In genomic region chr10:11107953-11108352, GRCh38 we compare ENCODE assay signal across 31 cellular contexts.
"Had no signal": no experiment of that assay in that cellular context is flagged by ENCODE, and none has a peak within 500 bp of the region (broad histone marks: within the 10 kb centered on the region; RNA-seq: fewer than 3 reads in every experiment).

No MANE protein-coding gene starts in this region.

- H3K4me3 Mint-ChIP-seq: activated B cell treated with CpG ODN at 0.5 μM for 24 hours; activated CD4-positive, alpha-beta memory T cell treated with anti-CD3 and anti-CD28 coated beads, Interleukin-2, amount 10 ng/mL, durations not matched to agents 7 days and 5 days; activated naive CD4-positive, alpha-beta T cell treated with anti-CD3 and anti-CD28 coated beads, Interleukin-2, amount 10 ng/mL, durations not matched to agents 7 days and 5 days; activated naive CD8-positive, alpha-beta T cell treated with anti-CD3 and anti-CD28 coated beads for 36 hours; activated T-cell treated with anti-CD3 and anti-CD28 coated beads, Interleukin-2, amount 50 U/mL, for 72 hours had no signal

- H3K27me3 Mint-ChIP-seq: activated naive CD8-positive, alpha-beta T cell treated with anti-CD3 and anti-CD28 coated beads for 36 hours had no signal

- DNase-seq: activated B cell treated with CpG ODN at 0.5 μM for 24 hours; activated CD4-positive, alpha-beta memory T cell treated with anti-CD3 and anti-CD28 coated beads, Interleukin-2, amount 10 ng/mL, durations not matched to agents 7 days and 5 days; activated CD4-positive, alpha-beta T cell treated with anti-CD3 and anti-CD28 coated beads, Interleukin-2, amount 50 U/mL, for 1 hour; activated CD8-positive, alpha-beta memory T cell treated with anti-CD3 and anti-CD28 coated beads, Interleukin-2, amount 50 U/mL, for 4 hours; activated gamma-delta T cell treated with Interleukin-2 at 50 U/mL for 16 hours; activated naive CD4-positive, alpha-beta T cell treated with anti-CD3 and anti-CD28 coated beads, Interleukin-2, amount 10 ng/mL, durations not matched to agents 7 days and 5 days; activated naive CD8-positive, alpha-beta T cell treated with anti-CD3 and anti-CD28 coated beads for 36 hours; activated T-cell treated with anti-CD3 and anti-CD28 coated beads, Interleukin-2, amount 50 U/mL, for 72 hours; adrenal gland; anterior cingulate cortex; central memory CD4-positive, alpha-beta T cell; IMR-90; Kasumi-1; KBM-7; NCI-H1092; NCI-H1417; NCI-H1694 treated with DMSO at 0.1 percent for 48 hours; NCI-H2029 treated with DMSO at 0.1 percent for 48 hours; NCI-H345; NCI-H510A; NCI-H526 treated with DMSO at 0.1 percent for 48 hours; NK-92 treated with Interleukin-12 subunit alpha and Interleukin-12 subunit beta, amount 100 ng/mL, for 24 hours; OCI-M1; SHP77; T-helper 2 cell; T1000 had no signal

- H3K9me3 Mint-ChIP-seq: activated B cell treated with CpG ODN at 0.5 μM for 24 hours; activated CD4-positive, alpha-beta memory T cell treated with anti-CD3 and anti-CD28 coated beads, Interleukin-2, amount 10 ng/mL, durations not matched to agents 7 days and 5 days; activated naive CD8-positive, alpha-beta T cell treated with anti-CD3 and anti-CD28 coated beads for 36 hours had no signal

- H3K27ac ChIP-seq: adrenal gland, breast epithelium, RWPE1, SJSA1 had no signal

- H3K36me3 ChIP-seq: adrenal gland, breast epithelium, SJSA1 had no signal

- ATAC-seq: activated T-cell treated with anti-CD3 and anti-CD28 coated beads, Interleukin-2, amount 50 U/mL, for 72 hours; Panc1 had no signal

- H3K4me1 ChIP-seq: adrenal gland, breast epithelium, SJSA1 had no signal

- H3K9me3 ChIP-seq: adrenal gland, breast epithelium, SJSA1 had no signal

- H3K27ac Mint-ChIP-seq: activated B cell treated with CpG ODN at 0.5 μM for 24 hours; activated CD4-positive, alpha-beta memory T cell treated with anti-CD3 and anti-CD28 coated beads, Interleukin-2, amount 10 ng/mL, durations not matched to agents 7 days and 5 days; activated naive CD4-positive, alpha-beta T cell treated with anti-CD3 and anti-CD28 coated beads, Interleukin-2, amount 10 ng/mL, durations not matched to agents 7 days and 5 days; activated naive CD8-positive, alpha-beta T cell treated with anti-CD3 and anti-CD28 coated beads for 36 hours; activated T-helper 2 cell treated with anti-CD3 and anti-CD28 coated beads, Interferon-gamma antibody, Interleukin-2, Interleukin-4, amounts not matched to agents 10 μg/mL and 5 μg/mL and 100 μg/mL, durations not matched to agents 14 hours and 24 hours and 36 hours had no signal

- H3K36me3 Mint-ChIP-seq: activated naive CD8-positive, alpha-beta T cell treated with anti-CD3 and anti-CD28 coated beads for 36 hours had no signal

- H3K4me3 ChIP-seq: adrenal gland, breast epithelium, SJSA1 had no signal

- H3K27me3 ChIP-seq: adrenal gland, breast epithelium, SJSA1 had no signal
